ENCODE assay signal across 14 cellular contexts in the genomic region with DNA sequence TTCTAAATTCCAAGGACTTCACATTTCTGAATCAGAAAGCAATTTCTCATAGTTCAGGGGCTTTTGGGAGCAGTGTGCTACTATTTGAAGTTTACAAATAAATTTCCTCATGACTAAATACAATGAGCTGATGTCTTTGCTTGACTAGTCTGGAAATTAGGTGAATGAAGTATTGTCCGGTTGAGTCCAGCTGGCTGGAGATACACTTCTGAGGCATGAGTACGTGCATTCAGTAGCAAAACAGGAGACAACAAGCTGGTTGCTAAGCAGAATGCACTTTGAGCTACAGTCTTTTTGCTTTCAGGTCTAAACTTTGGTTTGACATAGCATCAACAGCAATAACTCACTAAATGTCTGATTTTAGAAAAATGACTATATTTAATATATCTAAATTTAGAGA. TPM values are rescaled to one million over a fixed set of nuclear protein-coding genes. Genes with fewer than 3 reads are reported as not detected.
A peak's percentile ranks its signal among the peaks of the same experiment; 100 is the strongest.
DNase-seq lines count a peak whose midpoint lies in the region; ATAC-seq, FAIRE-seq and TF ChIP-seq lines count a peak whose summit lies in the region.
"Had no signal": no experiment of that assay in that cellular context is flagged by ENCODE, and none has a peak within 500 bp of the region (broad histone marks: within the 10 kb centered on the region; RNA-seq: fewer than 3 reads in every experiment).

No MANE protein-coding gene starts in this region.

- no peaks in the 10 kb centered on the region for H3K79me2 ChIP-seq in trophoblast cell (ENCODE audit: control insufficient read depth, insufficient read depth, low read length, poor library complexity)

- H3K9me3 ChIP-seq in trophoblast cell (ENCODE audit: insufficient read depth, low read depth, low read length) (no peaks in the 10 kb centered on the region), A673 (ENCODE audit: low read depth, low read length, poor library complexity, severe bottlenecking) (no peaks in the 10 kb centered on the region)
- H3K9me3 ChIP-seq: lower lobe of right lung had no signal

- no peak overlapping the region for H4K91ac ChIP-seq in trophoblast cell (ENCODE audit: low read depth, low read length)

- intact Hi-C loops in A673 (cut with micrococcal nuclease; ENCODE audit: unreplicated experiment) = no loop called here

- H3K4me1 ChIP-seq in trophoblast cell (ENCODE audit: control insufficient read depth in 1 of 2, insufficient read depth in 2 of 2, low read length in 2 of 2) (no peaks in the 10 kb centered on the region), A673 (ENCODE audit: insufficient read depth, low read length, poor library complexity, severe bottlenecking) (no peaks in the 10 kb centered on the region)
- H3K4me1 ChIP-seq: lower lobe of right lung had no signal

- no TSS peak for BruUV-seq in A673 (replicated peaks; lab: Mats Ljungman, UMichigan)

- H3K9ac ChIP-seq in trophoblast cell (ENCODE audit: low read length) = no peak overlapping the region

- H3K9me3 Mint-ChIP-seq in activated T-cell treated with anti-CD3 and anti-CD28 coated beads, Interleukin-2, amount 50 U/mL, for 4 hours = no peaks in the 10 kb centered on the region
- H3K9me3 Mint-ChIP-seq: activated naive CD4-positive, alpha-beta T cell treated with anti-CD3 and anti-CD28 coated beads for 36 hours had no signal

- H3K27me3 ChIP-seq in trophoblast cell (ENCODE audit: insufficient read depth, low read length) = no peaks in the 10 kb centered on the region
- no peaks in the 10 kb centered on the region for H3K27me3 ChIP-seq in A673 (replicated peaks; ENCODE audit: insufficient read depth, low read depth, low read length, poor library complexity)

- H3K4me2 ChIP-seq in trophoblast cell (ENCODE audit: low read length) = no peak overlapping the region

- H3K18ac ChIP-seq in trophoblast cell (ENCODE audit: low read length) = no peak overlapping the region

- H3K4me3 Mint-ChIP-seq in activated T-cell treated with anti-CD3 and anti-CD28 coated beads, Interleukin-2, amount 50 U/mL, for 4 hours = no peak overlapping the region
- H3K4me3 Mint-ChIP-seq: activated naive CD4-positive, alpha-beta T cell treated with anti-CD3 and anti-CD28 coated beads for 36 hours had no signal

- H3K36me3 Mint-ChIP-seq in activated T-cell treated with anti-CD3 and anti-CD28 coated beads, Interleukin-2, amount 50 U/mL, for 4 hours (ENCODE audit: insufficient read depth) = peaks cover 15% of the 10 kb centered on the region

- no peak overlapping the region for H3K4me3 ChIP-seq in trophoblast cell (ENCODE audit: low read depth, low read length)
- no peak overlapping the region for H3K4me3 ChIP-seq in A673 (ENCODE audit: low read depth, low read length, poor library complexity, severe bottlenecking)
- H3K4me3 ChIP-seq: K562, lower lobe of right lung had no signal

- peak; percentile 13 for FAIRE-seq in frontal cortex (lab: Jason Lieb, UNC)
- FAIRE-seq: GM12892, K562 had no signal

- H3K4ac ChIP-seq in trophoblast cell (ENCODE audit: low read depth, low read length) = no peak overlapping the region

- DNase-seq in GM03348 (ENCODE audit: low spot score) = peak; percentile 26
- DNase-seq in SK-MEL-5 (ENCODE audit: low read depth, low spot score) = peak; percentile 94
- peak in 1 of 2 donors; percentile 16 for DNase-seq in frontal cortex (ENCODE audit: low spot score in 2 of 2)
- DNase-seq in trophoblast cell = peak; percentile 76 to 90
- no peak for DNase-seq in hepatic stellate cell (ENCODE audit: low spot score)
- no peak for DNase-seq in activated T-cell treated with anti-CD3 and anti-CD28 coated beads, Interleukin-2, amount 50 U/mL, for 4 hours
- no peak for DNase-seq in epidermal melanocyte (ENCODE audit: insufficient read length, low spot score)
- no peak for DNase-seq in A673 (ENCODE audit: low spot score)
- DNase-seq: activated naive CD4-positive, alpha-beta T cell treated with anti-CD3 and anti-CD28 coated beads for 36 hours; lower lobe of right lung; NCI-H2171; PC-3 had no signal

- no peak overlapping the region for H2BK12ac ChIP-seq in trophoblast cell (ENCODE audit: low read length)

- no peaks in the 10 kb centered on the region for H3K4me1 Mint-ChIP-seq in activated T-cell treated with anti-CD3 and anti-CD28 coated beads, Interleukin-2, amount 50 U/mL, for 4 hours (ENCODE audit: low read depth)

- no peak overlapping the region for H4K12ac ChIP-seq in trophoblast cell (ENCODE audit: low read depth, low read length)

- H3K14ac ChIP-seq in trophoblast cell (ENCODE audit: low read length) = no peak overlapping the region

- in situ Hi-C loops in SK-MEL-5 (cut with HindIII; ENCODE audit: low pct_unique_long_range_greater_than_20kb, low sequenced_read_pairs) = loop anchor here (25.0 kb wide), 1 partner anchor 369 kb away; no protein-coding TSS in a partner anchor

- H3K27ac ChIP-seq in trophoblast cell (ENCODE audit: low read depth, low read length) (no peak overlapping the region), A673 (ENCODE audit: low read depth, low read length, poor library complexity, severe bottlenecking) (no peak overlapping the region)
- H3K27ac ChIP-seq: lower lobe of right lung had no signal

- no peaks in the 10 kb centered on the region for H3K27me3 Mint-ChIP-seq in activated T-cell treated with anti-CD3 and anti-CD28 coated beads, Interleukin-2, amount 50 U/mL, for 4 hours (ENCODE audit: low read depth)

- POLR2A ChIA-PET in A673 (lab: Charles Lee; ENCODE audit: low non-redundant PET) = no interaction called here

- no CpG with 5 or more reads among the region's 2 CpGs for WGBS in trophoblast cell (ENCODE audit: extremely low coverage, insufficient coverage, insufficient read length)

- peaks cover 4% of the 10 kb centered on the region in 2 experiments for H3K36me3 ChIP-seq in trophoblast cell (ENCODE audit: control insufficient read depth in 1 of 2, insufficient read depth in 2 of 2, low read length in 2 of 2)
- peaks cover 10% of the 10 kb centered on the region for H3K36me3 ChIP-seq in A673 (ENCODE audit: insufficient read depth, low read length, poor library complexity, severe bottlenecking)

- ATAC-seq in activated T-cell treated with anti-CD3 and anti-CD28 coated beads, Interleukin-2, amount 50 U/mL, for 4 hours = no peak
- ATAC-seq: K562, PC-3 had no signal

- H2BK120ac ChIP-seq in trophoblast cell (ENCODE audit: insufficient read depth, low read length, poor library complexity) = no peak overlapping the region

- H2AFZ ChIP-seq in trophoblast cell (ENCODE audit: insufficient read depth, low read length, poor library complexity) = no peak overlapping the region

- no peak overlapping the region for H4K8ac ChIP-seq in trophoblast cell (ENCODE audit: low read depth, low read length)

- H2AK5ac ChIP-seq in trophoblast cell (ENCODE audit: low read length) = no peak overlapping the region

- no peak overlapping the region for H3K23ac ChIP-seq in trophoblast cell (ENCODE audit: low read length)

- TF ChIP-seq CTCF in A673 (conservative IDR thresholded peaks at IDR 0.05; ENCODE audit: low read depth, low read length) = no peak

- H3K79me1 ChIP-seq in trophoblast cell (ENCODE audit: low read length) = no peaks in the 10 kb centered on the region

- H2BK5ac ChIP-seq in trophoblast cell (ENCODE audit: low read depth, low read length, poor library complexity) = no peak overlapping the region

- CTCF ChIA-PET in A673 (lab: Charles Lee) = no interaction called here

RNA-seq across cellular contexts. Expression of gene ZNHIT6, which starts 27.1 kb away (rescaled TPM):
- 13.4 and 14.0 TPM in 2 replicates for total RNA-seq in SK-MEL-5 (2014; rRNA removed; shearing (Covaris generic))
- 23.2 and 30.0 TPM in 2 replicates for polyA plus RNA-seq in SK-MEL-5 (2015; cell fraction: cytosol; rRNA removed)
- 11.8 and 13.4 TPM in 2 replicates for polyA plus RNA-seq in SK-MEL-5 (2015; cell fraction: nucleus; rRNA removed)
- total RNA-seq in frontal cortex (11.4 TPM), A673 (2021) (31.5 and 37.6 TPM in 2 replicates)
- polyA plus RNA-seq in trophoblast cell (2013) = 7.8 and 8.2 TPM in 2 replicates
- 10 to 100 TPM; 45.1 to 52.6 (median 47.8) TPM for total RNA-seq in activated T-cell treated with anti-CD3 and anti-CD28 coated beads, Interleukin-2, amount 50 U/mL, for 4 hours

Comparison
In these comparisons a context has a peak if more than half of its experiments do, and no peak if none do; other contexts are left out.
1. DNase-seq: peak in GM03348 (single experiment), SK-MEL-5 (single experiment) and trophoblast cell (2 of 2); none in hepatic stellate cell (single experiment), activated T-cell treated with anti-CD3 and anti-CD28 coated beads, Interleukin-2, amount 50 U/mL, for 4 hours (single experiment), epidermal melanocyte (single experiment) and A673 (single experiment).